In genomic region chr20:24102290-24102689, GRCh38 we compare ENCODE assay signal across 9 cellular contexts.
DNase-seq lines count a peak whose midpoint lies in the region; ATAC-seq, FAIRE-seq and TF ChIP-seq lines count a peak whose summit lies in the region.
"Had no signal": no experiment of that assay in that cellular context is flagged by ENCODE, and none has a peak within 500 bp of the region (broad histone marks: within the 10 kb centered on the region; RNA-seq: fewer than 3 reads in every experiment).

No MANE protein-coding gene starts in this region.

- no peak overlapping the region for H2AFZ ChIP-seq in fibroblast of lung (ENCODE audit: low read length)

- TF ChIP-seq POLR2A in GM12891 (IDR thresholded peaks at IDR 0.05; ENCODE audit: low read depth, low read length) = no peak

- H3K4me2 ChIP-seq in fibroblast of lung (ENCODE audit: extremely low read depth, insufficient read depth, low read length) = no peak overlapping the region

- H3K79me2 ChIP-seq in fibroblast of lung (ENCODE audit: control insufficient read depth, insufficient read depth, low read length) = no peaks in the 10 kb centered on the region

- TF ChIP-seq CTCF in 22Rv1 (IDR thresholded peaks at IDR 0.05) = peak; percentile 43
- TF ChIP-seq CTCF in GM10266 (IDR thresholded peaks at IDR 0.05; ENCODE audit: control insufficient read depth, insufficient read depth, low read depth, missing control alignments) = peak; percentile 48
- TF ChIP-seq CTCF in fibroblast of lung (conservative IDR thresholded peaks at IDR 0.05 in 1 of 2, IDR thresholded peaks at IDR 0.05 in 1 of 2; ENCODE audit: low read depth in 1 of 2, low read length in 2 of 2) = peak; percentile 9 to 21

- no peaks in the 10 kb centered on the region for H3K9me3 ChIP-seq in fibroblast of lung (ENCODE audit: control insufficient read depth, insufficient read depth, low read depth, low read length)

- no peak overlapping the region for H3K4me3 ChIP-seq in fibroblast of lung (replicated peaks in 1 of 4; ENCODE audit: control extremely low read depth in 1 of 4, insufficient read depth in 1 of 4, low read depth in 3 of 4, low read length in 4 of 4)

- no peak for ATAC-seq in HG03095 (IDR thresholded peaks at IDR 0.05; ENCODE audit: unreplicated experiment)

- no peaks in the 10 kb centered on the region for H3K4me1 ChIP-seq in fibroblast of lung (ENCODE audit: control insufficient read depth, extremely low read depth, insufficient read depth, low read length)

- no peaks in the 10 kb centered on the region for H3K27me3 ChIP-seq in fibroblast of lung (ENCODE audit: control insufficient read depth, insufficient read depth, low read length)

- DNase-seq in GM10266 (ENCODE audit: extremely low spot score) (no peak), OCI-M1 (lab: John Stamatoyannopoulos, UW) (peak; percentile 20), fibroblast of lung (ENCODE audit: low read depth in 2 of 2) (no peak), GM12891 (ENCODE audit: insufficient read length, low spot score) (no peak), 8988T (no peak), NCI-H2196 (lab: John Stamatoyannopoulos, UW; ENCODE audit: unreplicated experiment) (no peak)
- DNase-seq: trophoblast cell had no signal

- FAIRE-seq in GM12891 (lab: Jason Lieb, UNC) = no peak

- H3K36me3 ChIP-seq in fibroblast of lung (ENCODE audit: control insufficient read depth, insufficient read depth, low read length) = no peaks in the 10 kb centered on the region

- no peaks in the 10 kb centered on the region for H4K20me1 ChIP-seq in fibroblast of lung (ENCODE audit: control insufficient read depth, extremely low read depth, insufficient read depth, low read length)

- no peak overlapping the region for H3K9ac ChIP-seq in fibroblast of lung (ENCODE audit: insufficient read depth, low read length)

- no peak overlapping the region for H3K27ac ChIP-seq in 22Rv1
- H3K27ac ChIP-seq in fibroblast of lung (ENCODE audit: insufficient read depth, low read length) = no peak overlapping the region

TF ChIP-seq in GM12891, 5 proteins besides CTCF, POLR2A, EP300 and RAD21:
- TF ChIP-seq POLR2AphosphoS5 (IDR thresholded peaks at IDR 0.05; ENCODE audit: low read depth, low read length) (no peak), POU2F2 (IDR thresholded peaks at IDR 0.05; ENCODE audit: low read depth, low read length) (no peak), PAX5 (IDR thresholded peaks at IDR 0.05; ENCODE audit: insufficient read depth, low read length, severe bottlenecking) (no peak), TAF1 (IDR thresholded peaks at IDR 0.05; ENCODE audit: low read depth, low read length) (no peak), SPI1 (IDR thresholded peaks at IDR 0.05; ENCODE audit: low read depth, low read length) (no peak)
TF ChIP-seq in GM12891: peak in this region for 0.
